8 cellular contexts compared by ENCODE assay signal in the genomic region with DNA sequence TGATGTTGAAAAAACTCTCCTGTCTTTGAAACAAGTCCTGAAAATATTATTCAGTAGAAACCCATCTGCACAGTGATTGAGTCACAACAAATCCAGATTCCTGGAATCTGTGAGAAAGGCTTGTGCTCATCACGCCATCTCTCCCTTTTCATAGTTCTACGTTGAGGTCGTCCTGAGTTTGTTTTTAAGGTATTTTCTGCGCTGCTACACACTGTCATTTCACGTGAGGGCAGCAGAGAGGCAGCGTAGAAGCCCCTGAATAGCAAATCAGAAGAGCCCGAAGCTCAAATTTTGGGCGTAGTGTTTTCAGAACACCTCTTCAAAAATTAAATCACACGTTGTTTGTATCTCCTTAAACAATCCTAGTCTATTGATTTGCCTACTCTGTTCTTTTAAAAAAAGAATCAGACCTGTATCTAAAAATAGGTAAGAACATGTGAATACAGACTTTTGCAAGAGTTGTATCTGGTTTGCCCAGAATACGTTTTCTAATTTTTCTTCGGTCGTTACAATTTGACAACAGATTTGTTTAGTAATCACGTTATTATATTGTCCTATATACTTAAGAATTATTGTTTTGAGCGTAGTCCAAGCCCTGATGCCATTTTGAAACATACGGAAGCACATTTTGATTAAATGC.
DNase-seq lines count a peak whose midpoint lies in the region; TF ChIP-seq lines count a peak whose summit lies in the region.

No MANE protein-coding gene starts in this region.

- intact Hi-C loops in colonic mucosa (cut with DNase I): loop anchor here (10.0 kb wide), 1 partner anchor 188 kb away; the partner anchor contains the start of gene SCN3A

- H3K79me2 ChIP-seq in Karpas-422 (ENCODE audit: low read length) (no peaks in the 10 kb centered on the region), fibroblast of lung (ENCODE audit: control insufficient read depth, insufficient read depth, low read length) (no peaks in the 10 kb centered on the region), osteoblast (ENCODE audit: insufficient read depth, low read length) (no peaks in the 10 kb centered on the region)

- H3K36me3 ChIP-seq in H7 (replicated peaks; ENCODE audit: control insufficient read depth, insufficient read depth, low read length) (no peaks in the 10 kb centered on the region), Karpas-422 (ENCODE audit: insufficient read depth, low read length) (no peaks in the 10 kb centered on the region), fibroblast of lung (ENCODE audit: control insufficient read depth, insufficient read depth, low read length) (no peaks in the 10 kb centered on the region), osteoblast (ENCODE audit: insufficient read depth, low read length) (no peaks in the 10 kb centered on the region), colonic mucosa (no peaks in the 10 kb centered on the region)

- H3K27ac ChIP-seq in Karpas-422 (ENCODE audit: low read length): no peak overlapping the region
- no peak overlapping the region for H3K27ac ChIP-seq in fibroblast of lung (ENCODE audit: insufficient read depth, low read length)
- no peak overlapping the region for H3K27ac ChIP-seq in osteoblast (ENCODE audit: low read depth, low read length)
- no peak overlapping the region for H3K27ac ChIP-seq in colonic mucosa

- H3K27me3 ChIP-seq in H7 (ENCODE audit: control insufficient read depth, insufficient read depth, low read length) (no peaks in the 10 kb centered on the region), Karpas-422 (ENCODE audit: low read length) (no peaks in the 10 kb centered on the region), fibroblast of lung (ENCODE audit: control insufficient read depth, insufficient read depth, low read length) (peaks cover 4% of the 10 kb centered on the region), osteoblast (ENCODE audit: insufficient read depth, low read length) (no peaks in the 10 kb centered on the region), colonic mucosa (no peaks in the 10 kb centered on the region)

- TF ChIP-seq CTCF in fibroblast of lung (conservative IDR thresholded peaks at IDR 0.05 in 1 of 2, IDR thresholded peaks at IDR 0.05 in 1 of 2; ENCODE audit: low read depth in 1 of 2, low read length in 2 of 2): peak; percentile 75 to 79
- peak; percentile 60 for TF ChIP-seq CTCF in osteoblast (IDR thresholded peaks at IDR 0.05; ENCODE audit: extremely low read depth, low read depth, low read length)
- no peak for TF ChIP-seq CTCF in colonic mucosa (IDR thresholded peaks at IDR 0.05)

- H3K9me3 ChIP-seq in Karpas-422 (ENCODE audit: low read length) (no peaks in the 10 kb centered on the region), fibroblast of lung (ENCODE audit: control insufficient read depth, insufficient read depth, low read depth, low read length) (no peaks in the 10 kb centered on the region), osteoblast (ENCODE audit: low read depth, low read length) (no peaks in the 10 kb centered on the region), colonic mucosa (no peaks in the 10 kb centered on the region)

- H4K20me1 ChIP-seq in Karpas-422 (ENCODE audit: insufficient read depth, low read depth, low read length): no peaks in the 10 kb centered on the region
- no peaks in the 10 kb centered on the region for H4K20me1 ChIP-seq in fibroblast of lung (ENCODE audit: control insufficient read depth, extremely low read depth, insufficient read depth, low read length)
- no peaks in the 10 kb centered on the region for H4K20me1 ChIP-seq in osteoblast (ENCODE audit: insufficient read depth, low read length)

- H3K4me1 ChIP-seq in Karpas-422 (ENCODE audit: low read length) (no peaks in the 10 kb centered on the region), fibroblast of lung (ENCODE audit: control insufficient read depth, extremely low read depth, insufficient read depth, low read length) (no peaks in the 10 kb centered on the region), osteoblast (ENCODE audit: insufficient read depth, low read length) (no peaks in the 10 kb centered on the region), colonic mucosa (no peaks in the 10 kb centered on the region)

- H3K4me2 ChIP-seq in Karpas-422 (ENCODE audit: low read depth, low read length, poor library complexity, severe bottlenecking): no peak overlapping the region
- peak overlapping the region; percentile 20 for H3K4me2 ChIP-seq in fibroblast of lung (ENCODE audit: extremely low read depth, insufficient read depth, low read length)
- H3K4me2 ChIP-seq in osteoblast (ENCODE audit: insufficient read depth, low read length): peak overlapping the region; percentile 31

- H2AFZ ChIP-seq in Karpas-422 (ENCODE audit: low read length): no peak overlapping the region
- no peak overlapping the region for H2AFZ ChIP-seq in fibroblast of lung (ENCODE audit: low read length)
- H2AFZ ChIP-seq in osteoblast (ENCODE audit: low read length): no peak overlapping the region

- in situ Hi-C loops in SK-MEL-5 (cut with HindIII; ENCODE audit: low pct_unique_long_range_greater_than_20kb, low sequenced_read_pairs): no loop called here

- DNase-seq in activated T-cell treated with anti-CD3 and anti-CD28 coated beads for 24 hours (ENCODE audit: low read depth) (peak; percentile 12), activated T-cell treated with anti-CD3 and anti-CD28 coated beads for 4 hours (no peak), H7 (peak; percentile 49), Karpas-422 (peak; percentile 66), SK-MEL-5 (ENCODE audit: low read depth, low spot score) (peak; percentile 77), fibroblast of lung (ENCODE audit: low read depth in 2 of 2) (peak; percentile 45 to 60), osteoblast (ENCODE audit: insufficient read length, low spot score, missing footprints) (peak; percentile 58), colonic mucosa (no peak)

- H3K9ac ChIP-seq in Karpas-422 (ENCODE audit: low read length): no peak overlapping the region
- no peak overlapping the region for H3K9ac ChIP-seq in fibroblast of lung (ENCODE audit: insufficient read depth, low read length)
- H3K9ac ChIP-seq in colonic mucosa (ENCODE audit: low read depth in 2 of 2, low read length in 2 of 2): no peak overlapping the region

- H3K9me2 ChIP-seq in Karpas-422 (replicated peaks; ENCODE audit: insufficient read depth, low read length): no peaks in the 10 kb centered on the region

- H3K4me3 ChIP-seq in H7 (ENCODE audit: insufficient read depth, low read depth, low read length) (no peak overlapping the region), Karpas-422 (ENCODE audit: low read length) (no peak overlapping the region), fibroblast of lung (replicated peaks in 1 of 4; ENCODE audit: control extremely low read depth in 1 of 4, insufficient read depth in 1 of 4, low read depth in 3 of 4, low read length in 4 of 4) (no peak overlapping the region), osteoblast (ENCODE audit: insufficient read depth, low read length) (no peak overlapping the region), colonic mucosa (no peak overlapping the region)

Comparison
In these comparisons a context has a peak if more than half of its experiments do, and no peak if none do; other contexts are left out.
1. DNase-seq: peak in activated T-cell treated with anti-CD3 and anti-CD28 coated beads for 24 hours (single experiment), H7 (single experiment), Karpas-422 (single experiment), SK-MEL-5 (single experiment), fibroblast of lung (2 of 2) and osteoblast (single experiment); none in activated T-cell treated with anti-CD3 and anti-CD28 coated beads for 4 hours (single experiment) and colonic mucosa (single experiment).